ENCODE assay signal across 32 cellular contexts in the genomic region with DNA sequence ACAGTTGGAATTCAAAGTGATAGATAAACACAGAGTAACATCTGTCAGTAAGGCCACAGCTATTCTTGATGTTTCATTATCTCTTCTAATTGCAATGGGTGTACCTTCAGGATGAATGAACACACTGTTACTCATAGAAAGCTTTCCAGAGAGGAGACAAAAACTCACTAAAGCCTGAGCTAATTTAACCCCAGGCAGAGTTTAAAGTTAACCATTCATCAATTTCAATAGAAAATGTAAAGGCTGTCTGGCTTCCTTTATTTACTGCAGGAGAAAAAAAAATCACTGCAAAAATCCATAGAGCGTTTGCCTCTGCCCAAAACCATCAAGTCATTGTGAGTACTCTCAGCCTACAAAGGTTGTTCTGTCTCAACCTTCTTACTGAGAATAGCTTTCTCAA.
"Had no signal": no experiment of that assay in that cellular context is flagged by ENCODE, and none has a peak within 500 bp of the region (broad histone marks: within the 10 kb centered on the region; RNA-seq: fewer than 3 reads in every experiment).

No MANE protein-coding gene starts in this region.

- H3K27me3 ChIP-seq: ascending aorta, brain microvascular endothelial cell, esophagus muscularis mucosa, right atrium auricular region, stomach, thyroid gland, upper lobe of left lung, vagina had no signal

- H3K27ac Mint-ChIP-seq: activated naive CD4-positive, alpha-beta T cell treated with anti-CD3 and anti-CD28 coated beads, Interleukin-2, amount 10 ng/mL, durations not matched to agents 7 days and 5 days; activated naive CD8-positive, alpha-beta T cell treated with anti-CD3 and anti-CD28 coated beads, Interleukin-2, amount 10 ng/mL, durations not matched to agents 7 days and 5 days; activated T-helper 1 cell treated with anti-CD3 and anti-CD28 coated beads, Interleukin-12 subunit alpha, Interleukin-12 subunit beta, Interleukin-2, Interleukin-4 antibody, amounts not matched to agents 30 ng/mL and 10 ng/mL and 1 ng/mL, durations not matched to agents 14 hours and 24 hours and 36 hours; effector memory CD8-positive, alpha-beta T cell; naive B cell; nephron progenitor cell; stimulated activated naive B cell treated with anti-CD40 and anti-IgM and Interleukin-4, amounts not matched to agents 10 μg/mL and 1 μg/mL and 100 μg/mL, for 72 hours had no signal

- H3K27me3 Mint-ChIP-seq: activated naive CD4-positive, alpha-beta T cell treated with anti-CD3 and anti-CD28 coated beads, Interleukin-2, amount 10 ng/mL, durations not matched to agents 7 days and 5 days; activated naive CD8-positive, alpha-beta T cell treated with anti-CD3 and anti-CD28 coated beads, Interleukin-2, amount 10 ng/mL, durations not matched to agents 7 days and 5 days; effector memory CD8-positive, alpha-beta T cell; naive B cell; stimulated activated naive B cell treated with anti-CD40 and anti-IgM and Interleukin-4, amounts not matched to agents 10 μg/mL and 1 μg/mL and 100 μg/mL, for 72 hours had no signal

- ATAC-seq: activated CD4-positive, CD25-positive, alpha-beta regulatory T cell treated with anti-CD3 and anti-CD28 coated beads, Interleukin-2, amount 50 U/mL, for 24 hours; effector memory CD8-positive, alpha-beta T cell; left cardiac atrium; psoas muscle; stimulated activated naive B cell treated with anti-CD40 and anti-IgM and Interleukin-4, amounts not matched to agents 10 μg/mL and 1 μg/mL and 100 μg/mL, for 72 hours had no signal

- H3K9me3 Mint-ChIP-seq: activated naive CD4-positive, alpha-beta T cell treated with anti-CD3 and anti-CD28 coated beads, Interleukin-2, amount 10 ng/mL, durations not matched to agents 7 days and 5 days; activated naive CD8-positive, alpha-beta T cell treated with anti-CD3 and anti-CD28 coated beads, Interleukin-2, amount 10 ng/mL, durations not matched to agents 7 days and 5 days; activated T-helper 1 cell treated with anti-CD3 and anti-CD28 coated beads, Interleukin-12 subunit alpha, Interleukin-12 subunit beta, Interleukin-2, Interleukin-4 antibody, amounts not matched to agents 30 ng/mL and 10 ng/mL and 1 ng/mL, durations not matched to agents 14 hours and 24 hours and 36 hours; effector memory CD8-positive, alpha-beta T cell; stimulated activated naive B cell treated with anti-CD40 and anti-IgM and Interleukin-4, amounts not matched to agents 10 μg/mL and 1 μg/mL and 100 μg/mL, for 72 hours had no signal

- H3K36me3 Mint-ChIP-seq: activated naive CD4-positive, alpha-beta T cell treated with anti-CD3 and anti-CD28 coated beads, Interleukin-2, amount 10 ng/mL, durations not matched to agents 7 days and 5 days; activated naive CD8-positive, alpha-beta T cell treated with anti-CD3 and anti-CD28 coated beads, Interleukin-2, amount 10 ng/mL, durations not matched to agents 7 days and 5 days; naive B cell; stimulated activated naive B cell treated with anti-CD40 and anti-IgM and Interleukin-4, amounts not matched to agents 10 μg/mL and 1 μg/mL and 100 μg/mL, for 72 hours had no signal

- H3K4me3 Mint-ChIP-seq: activated naive CD4-positive, alpha-beta T cell treated with anti-CD3 and anti-CD28 coated beads, Interleukin-2, amount 10 ng/mL, durations not matched to agents 7 days and 5 days; activated naive CD8-positive, alpha-beta T cell treated with anti-CD3 and anti-CD28 coated beads, Interleukin-2, amount 10 ng/mL, durations not matched to agents 7 days and 5 days; activated T-helper 1 cell treated with anti-CD3 and anti-CD28 coated beads, Interleukin-12 subunit alpha, Interleukin-12 subunit beta, Interleukin-2, Interleukin-4 antibody, amounts not matched to agents 30 ng/mL and 10 ng/mL and 1 ng/mL, durations not matched to agents 14 hours and 24 hours and 36 hours; effector memory CD8-positive, alpha-beta T cell; naive B cell; nephron progenitor cell; stimulated activated naive B cell treated with anti-CD40 and anti-IgM and Interleukin-4, amounts not matched to agents 10 μg/mL and 1 μg/mL and 100 μg/mL, for 72 hours had no signal

- H3K4me1 Mint-ChIP-seq: activated naive CD4-positive, alpha-beta T cell treated with anti-CD3 and anti-CD28 coated beads, Interleukin-2, amount 10 ng/mL, durations not matched to agents 7 days and 5 days; activated naive CD8-positive, alpha-beta T cell treated with anti-CD3 and anti-CD28 coated beads, Interleukin-2, amount 10 ng/mL, durations not matched to agents 7 days and 5 days; naive B cell; stimulated activated naive B cell treated with anti-CD40 and anti-IgM and Interleukin-4, amounts not matched to agents 10 μg/mL and 1 μg/mL and 100 μg/mL, for 72 hours had no signal

- H3K4me1 ChIP-seq: ascending aorta, esophagus muscularis mucosa, parathyroid adenoma, psoas muscle, right atrium auricular region, stomach, thyroid gland, upper lobe of left lung, vagina had no signal

- H3K9me3 ChIP-seq: ascending aorta, esophagus muscularis mucosa, psoas muscle, right atrium auricular region, stomach, thyroid gland, upper lobe of left lung, vagina had no signal

- H3K4me2 ChIP-seq: smooth muscle cell had no signal

- DNase-seq: activated CD4-positive, alpha-beta T cell treated with anti-CD3 and anti-CD28 coated beads for 48 hours; activated CD4-positive, alpha-beta T cell treated with anti-CD3 and anti-CD28 coated beads, Interleukin-2, amount 50 U/mL, for 48 hours; activated CD8-positive, alpha-beta memory T cell treated with anti-CD3 and anti-CD28 coated beads, Interleukin-2, amount 50 U/mL, for 4 hours; activated gamma-delta T cell; activated naive CD4-positive, alpha-beta T cell treated with anti-CD3 and anti-CD28 coated beads, Interleukin-2, amount 10 ng/mL, durations not matched to agents 7 days and 5 days; activated naive CD8-positive, alpha-beta T cell treated with anti-CD3 and anti-CD28 coated beads, Interleukin-2, amount 10 ng/mL, durations not matched to agents 7 days and 5 days; activated T-cell treated with anti-CD3 and anti-CD28 coated beads, Interleukin-2, amount 50 U/mL, for 1 hour; brain microvascular endothelial cell; caudate nucleus; cortex of kidney; effector memory CD8-positive, alpha-beta T cell; left cardiac atrium; mammary epithelial cell; naive B cell; nephron progenitor cell; nucleus accumbens; psoas muscle; stimulated activated CD4-positive, alpha-beta T cell treated with anti-CD3 and anti-CD28 coated beads, Interleukin-1b, Interleukin-23, amount 100 ng/mL, for 48 hours; stimulated activated naive B cell treated with anti-CD40 and anti-IgM and Interleukin-4, amounts not matched to agents 10 μg/mL and 1 μg/mL and 100 μg/mL, for 72 hours; stomach; T-helper 9 cell; thyroid gland; upper lobe of left lung; WERI-Rb-1 had no signal

- H3K27ac ChIP-seq: ascending aorta, brain microvascular endothelial cell, esophagus muscularis mucosa, parathyroid adenoma, psoas muscle, right atrium auricular region, stomach, thyroid gland, upper lobe of left lung, vagina had no signal

- H3K4me3 ChIP-seq: ascending aorta, esophagus muscularis mucosa, psoas muscle, right atrium auricular region, smooth muscle cell, stomach, thyroid gland, upper lobe of left lung, vagina had no signal

- H3K79me2 ChIP-seq: parathyroid adenoma had no signal

- H3K9ac ChIP-seq: parathyroid adenoma had no signal

- H3K36me3 ChIP-seq: ascending aorta, brain microvascular endothelial cell, esophagus muscularis mucosa, right atrium auricular region, stomach, thyroid gland, upper lobe of left lung, vagina, WERI-Rb-1 had no signal

- H2AFZ ChIP-seq: parathyroid adenoma had no signal
